ENCODE assay signal across 9 cellular contexts in the genomic region with DNA sequence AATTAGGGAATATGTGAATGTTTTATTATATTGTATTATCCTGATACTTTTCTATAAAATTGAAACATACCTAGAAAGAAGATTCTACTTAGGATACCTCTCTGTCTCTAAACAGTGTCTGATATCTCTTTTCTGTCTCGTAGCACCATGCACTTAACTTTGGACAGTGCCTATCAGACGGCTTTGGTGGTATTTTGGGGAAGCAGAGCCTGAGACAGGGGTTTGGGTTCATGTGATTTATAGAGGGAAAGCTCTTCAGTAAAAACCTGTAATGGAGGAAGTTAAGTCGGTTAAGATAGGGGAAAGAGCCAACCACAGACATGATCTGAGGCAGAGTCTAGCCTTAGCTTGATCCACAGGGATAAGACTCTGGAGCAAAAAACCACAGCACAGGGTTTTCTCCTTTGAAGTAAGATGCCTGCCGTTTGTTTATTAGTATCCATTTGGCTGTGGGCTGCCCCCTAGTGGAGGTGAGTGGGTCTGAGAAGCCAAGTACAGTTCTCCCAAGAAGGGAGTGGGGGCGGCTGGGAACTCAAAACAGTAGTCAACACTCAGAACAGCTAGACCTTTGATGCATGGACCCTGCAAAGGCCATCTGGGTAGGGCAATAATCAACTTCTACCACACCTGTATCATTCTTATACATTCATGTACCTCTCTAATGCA.
A peak's percentile ranks its signal among the peaks of the same experiment; 100 is the strongest.
DNase-seq lines count a peak whose midpoint lies in the region; ATAC-seq and TF ChIP-seq lines count a peak whose summit lies in the region.
"Had no signal": no experiment of that assay in that cellular context is flagged by ENCODE, and none has a peak within 500 bp of the region (broad histone marks: within the 10 kb centered on the region; RNA-seq: fewer than 3 reads in every experiment).

No MANE protein-coding gene starts in this region.

- no peak overlapping the region for H2AFZ ChIP-seq in osteoblast (ENCODE audit: low read length)

- no peaks in the 10 kb centered on the region for H3K9me3 ChIP-seq in osteoblast (ENCODE audit: low read depth, low read length)

- no peak overlapping the region for H3K27ac ChIP-seq in osteoblast (ENCODE audit: low read depth, low read length)
- H3K27ac ChIP-seq: BLaER1 had no signal

- in situ Hi-C loops in SK-MEL-5 (cut with HindIII; ENCODE audit: low pct_unique_long_range_greater_than_20kb, low sequenced_read_pairs), result no loop called here

- H3K4me2 ChIP-seq in osteoblast (ENCODE audit: insufficient read depth, low read length), result no peak overlapping the region
- H3K4me2 ChIP-seq: BLaER1 had no signal

- no peaks in the 10 kb centered on the region for H3K79me2 ChIP-seq in osteoblast (ENCODE audit: insufficient read depth, low read length)

- no peaks in the 10 kb centered on the region for H3K36me3 ChIP-seq in osteoblast (ENCODE audit: insufficient read depth, low read length)
- H3K36me3 ChIP-seq: BLaER1 had no signal

- TF ChIP-seq CTCF in osteoblast (IDR thresholded peaks at IDR 0.05; ENCODE audit: extremely low read depth, low read depth, low read length), result peak; percentile 38

- no peak overlapping the region for H3K4me3 ChIP-seq in osteoblast (ENCODE audit: insufficient read depth, low read length)
- H3K4me3 ChIP-seq: BLaER1 had no signal

- H4K20me1 ChIP-seq in osteoblast (ENCODE audit: insufficient read depth, low read length), result no peaks in the 10 kb centered on the region
- H4K20me1 ChIP-seq: BLaER1 had no signal

- peak; percentile 31 for DNase-seq in NCI-H2171 treated with DMSO at 0.1 percent for 48 hours (lab: John Stamatoyannopoulos, UW)
- no peak for DNase-seq in NCI-H2171 (lab: John Stamatoyannopoulos, UW)
- peak; percentile 87 for DNase-seq in SK-MEL-5 (ENCODE audit: low read depth, low spot score)
- DNase-seq in erythroblast (lab: John Stamatoyannopoulos, UW), result peak; percentile 26 to 54
- no peak for DNase-seq in osteoblast (ENCODE audit: insufficient read length, low spot score, missing footprints)
- DNase-seq in COR-L47 (lab: John Stamatoyannopoulos, UW), result no peak

- H3K27me3 ChIP-seq in osteoblast (ENCODE audit: insufficient read depth, low read length), result no peaks in the 10 kb centered on the region
- H3K27me3 ChIP-seq: BLaER1 had no signal

- ATAC-seq in GM21381 (IDR thresholded peaks at IDR 0.05; ENCODE audit: unreplicated experiment), result peak; percentile 81
- peak; percentile 75 for ATAC-seq in HG03571 (IDR thresholded peaks at IDR 0.05; ENCODE audit: unreplicated experiment)

- H3K4me1 ChIP-seq in osteoblast (ENCODE audit: insufficient read depth, low read length), result no peaks in the 10 kb centered on the region

- TF ChIP-seq POLR2A in erythroblast (IDR thresholded peaks at IDR 0.05; ENCODE audit: low read length), result no peak

Comparison
In these comparisons a context has a peak if more than half of its experiments do, and no peak if none do; other contexts are left out.
1. DNase-seq: peak in NCI-H2171 treated with DMSO at 0.1 percent for 48 hours (single experiment), SK-MEL-5 (single experiment) and erythroblast (2 of 2); none in NCI-H2171 (single experiment), osteoblast (single experiment) and COR-L47 (single experiment).